In genomic region chr1:155309423-155310021, GRCh38 we compare ENCODE assay signal across 8 cellular contexts. TPM values are rescaled to one million over a fixed set of nuclear protein-coding genes. Genes with fewer than 3 reads are reported as not detected.
DNase-seq lines count a peak whose midpoint lies in the region; ATAC-seq and TF ChIP-seq lines count a peak whose summit lies in the region.

No MANE protein-coding gene starts in this region.

- H3K4me2 ChIP-seq in neural progenitor cell, result peak overlapping the region; percentile 93

- H3K9ac ChIP-seq in neural progenitor cell, result peak overlapping the region; percentile 93

- H3K9me3 Mint-ChIP-seq in neural progenitor cell, result no peaks in the 10 kb centered on the region

- peak; percentile 28 for DNase-seq in NCI-H2196 (lab: John Stamatoyannopoulos, UW; ENCODE audit: unreplicated experiment)
- no peak for DNase-seq in NCI-H2196 treated with DMSO at 0.1 percent for 48 hours (lab: John Stamatoyannopoulos, UW; ENCODE audit: unreplicated experiment)
- peak; percentile 62 to 64 for DNase-seq in SJSA1 (ENCODE audit: low read depth in 1 of 2, low spot score in 2 of 2)
- DNase-seq in neural progenitor cell (ENCODE audit: low spot score), result peak; percentile 43
- no peak for DNase-seq in NCI-H2029 treated with DMSO at 0.1 percent for 48 hours (lab: John Stamatoyannopoulos, UW)
- no peak for DNase-seq in cortex of kidney (lab: John Stamatoyannopoulos, UW)
- DNase-seq in foreskin melanocyte, result no peak

- H3K4me1 Mint-ChIP-seq in neural progenitor cell, result peaks cover 52% of the 10 kb centered on the region

- peaks cover 43% of the 10 kb centered on the region for H3K79me2 ChIP-seq in neural progenitor cell (ENCODE audit: low read depth)

- peaks cover 9% of the 10 kb centered on the region for H3K4me1 ChIP-seq in SJSA1 (replicated peaks)
- peaks cover 14% of the 10 kb centered on the region for H3K4me1 ChIP-seq in neural progenitor cell

- peak overlapping the region; percentile 99 for H3K4me3 Mint-ChIP-seq in neural progenitor cell

- H4K20me1 ChIP-seq in neural progenitor cell (ENCODE audit: low read depth), result peaks cover 43% of the 10 kb centered on the region

- no peaks in the 10 kb centered on the region for H3K9me3 ChIP-seq in SJSA1 (replicated peaks)
- no peaks in the 10 kb centered on the region for H3K9me3 ChIP-seq in neural progenitor cell (ENCODE audit: low read depth)

- peaks cover 12% of the 10 kb centered on the region for H3K27me3 Mint-ChIP-seq in neural progenitor cell (ENCODE audit: insufficient read depth, low read depth)

- TF ChIP-seq CTCF in neural progenitor cell (IDR thresholded peaks at IDR 0.05), result no peak

- H3K36me3 ChIP-seq in SJSA1 (peaks cover 44% of the 10 kb centered on the region), neural progenitor cell (no peaks in the 10 kb centered on the region)

- H2AFZ ChIP-seq in neural progenitor cell (replicated peaks), result no peak overlapping the region

- peaks cover 22% of the 10 kb centered on the region for H3F3A ChIP-seq in neural progenitor cell (ENCODE audit: low read depth)

- H3K4me3 ChIP-seq in SJSA1, result peak overlapping the region; percentile 60
- peak overlapping the region; percentile 87 for H3K4me3 ChIP-seq in neural progenitor cell

- peak; percentile 4 for ATAC-seq in esophagus mucosa

- peak overlapping the region; percentile 78 for H3K27ac ChIP-seq in SJSA1
- peak overlapping the region; percentile 78 for H3K27ac ChIP-seq in neural progenitor cell

- peak overlapping the region; percentile 98 for H3K27ac Mint-ChIP-seq in neural progenitor cell

- H3K36me3 Mint-ChIP-seq in neural progenitor cell, result peaks cover 23% of the 10 kb centered on the region

- H3K27me3 ChIP-seq in SJSA1 (replicated peaks), result no peaks in the 10 kb centered on the region
- no peaks in the 10 kb centered on the region for H3K27me3 ChIP-seq in neural progenitor cell

RNA-seq across cellular contexts. Expression of gene FDPS, which starts 0.9 kb away (rescaled TPM):
- 205 and 232 TPM in 2 replicates for total RNA-seq in SJSA1 (2014; rRNA removed; shearing (Covaris generic))
- 401 TPM for total RNA-seq in esophagus mucosa
- 215 and 266 TPM in 2 replicates for total RNA-seq in neural progenitor cell (ENCODE audit: low replicate concordance)

RNA-seq across cellular contexts. Expression of gene PKLR, which starts 8.3 kb away (rescaled TPM):
- not detected in 2 replicates for total RNA-seq in SJSA1 (2014; rRNA removed; shearing (Covaris generic))
- total RNA-seq in esophagus mucosa, result 0.20 TPM
- total RNA-seq in neural progenitor cell (ENCODE audit: low replicate concordance), result 0.53 and 0.54 TPM in 2 replicates

RNA-seq across cellular contexts. Expression of gene RUSC1, which starts 11.2 kb away (rescaled TPM):
- total RNA-seq in SJSA1 (2014; rRNA removed; shearing (Covaris generic)), result 39.8 and 40.9 TPM in 2 replicates
- total RNA-seq in esophagus mucosa (40.7 TPM), neural progenitor cell (ENCODE audit: low replicate concordance) (17.0 and 43.4 TPM in 2 replicates)

RNA-seq across cellular contexts. Expression of gene HCN3, which starts 32.3 kb away (rescaled TPM):
- 0.97 and 2.5 TPM in 2 replicates for total RNA-seq in SJSA1 (2014; rRNA removed; shearing (Covaris generic))
- 1.7 TPM for total RNA-seq in esophagus mucosa
- 1.9 and 5.9 TPM in 2 replicates for total RNA-seq in neural progenitor cell (ENCODE audit: low replicate concordance)

RNA-seq across cellular contexts. Expression of gene CLK2, which starts 36.2 kb away (rescaled TPM):
- total RNA-seq in SJSA1 (2014; rRNA removed; shearing (Covaris generic)), result 13.0 and 13.7 TPM in 2 replicates
- 16.9 TPM for total RNA-seq in esophagus mucosa
- total RNA-seq in neural progenitor cell (ENCODE audit: low replicate concordance), result 41.7 and 62.2 TPM in 2 replicates

Comparison
In these comparisons a context has a peak if more than half of its experiments do, and no peak if none do; other contexts are left out.
1. DNase-seq: peak in NCI-H2196 (single experiment), SJSA1 (2 of 2) and neural progenitor cell (single experiment); none in NCI-H2196 treated with DMSO at 0.1 percent for 48 hours (single experiment), NCI-H2029 treated with DMSO at 0.1 percent for 48 hours (single experiment), cortex of kidney (single experiment) and foreskin melanocyte (single experiment).